8 cellular contexts compared by ENCODE assay signal in genomic region chr16:81445143-81445922, GRCh38. TPM values are rescaled to one million over a fixed set of nuclear protein-coding genes. Genes with fewer than 3 reads are reported as not detected.
DNase-seq lines count a peak whose midpoint lies in the region; ATAC-seq, FAIRE-seq and TF ChIP-seq lines count a peak whose summit lies in the region.

No MANE protein-coding gene starts in this region.

- DNase-seq in CD1c-positive myeloid dendritic cell (ENCODE audit: extremely low spot score) (peak; percentile 37), GM19239 (ENCODE audit: insufficient read length, low spot score) (peak; percentile 67), natural killer cell (peak; percentile 52), NCI-H1930 (lab: John Stamatoyannopoulos, UW) (no peak)
- DNase-seq in Jurkat, Clone E6-1 (ENCODE audit: low read depth, low spot score) = no peak
- DNase-seq in activated CD8-positive, alpha-beta memory T cell treated with anti-CD3 and anti-CD28 coated beads for 48 hours (ENCODE audit: low read depth in 2 of 3, low spot score in 2 of 3) = peak in 2 of 3 experiments; percentile 15 to 27

- H3K27me3 Mint-ChIP-seq in natural killer cell (ENCODE audit: low read depth in 2 of 2) = no peaks in the 10 kb centered on the region

- intact Hi-C loops in natural killer cell (cut with micrococcal nuclease) = loop anchor here (10.0 kb wide), 1 partner anchor 389 kb away; no protein-coding TSS in a partner anchor

- H3K4me1 Mint-ChIP-seq in natural killer cell = peaks cover 52 to 60% of the 10 kb centered on the region in 2 donors

- TF ChIP-seq CTCF in natural killer cell (IDR thresholded peaks at IDR 0.05) = peak; percentile 16

- ATAC-seq in esophagus mucosa (peak; percentile 12), natural killer cell (peak in 1 of 3 donors; percentile 10), HG03469 (IDR thresholded peaks at IDR 0.05; ENCODE audit: unreplicated experiment) (no peak)

- no peak for FAIRE-seq in GM19239 (lab: Jason Lieb, UNC)

- H3K4me3 ChIP-seq in Jurkat, Clone E6-1 (ENCODE audit: low read length) = peak overlapping the region; percentile 75

- H3K4me3 Mint-ChIP-seq in natural killer cell = peak overlapping the region; percentile 93

- no peaks in the 10 kb centered on the region for H3K36me3 Mint-ChIP-seq in natural killer cell

- peak overlapping the region; percentile 91 for H3K27ac Mint-ChIP-seq in natural killer cell

- H3K9me3 Mint-ChIP-seq in natural killer cell = no peaks in the 10 kb centered on the region

RNA-seq across cellular contexts. Expression of gene CMIP, which starts 0.7 kb away (rescaled TPM):
- 41.2 TPM for polyA plus RNA-seq in Jurkat, Clone E6-1 (2012; ENCODE audit: insufficient read depth, insufficient read length)
- 47.0 TPM for total RNA-seq in esophagus mucosa
- 100 to 1,000 TPM in 1 of 3 donors, 10 to 100 TPM in 2; 88.2 to 115 (median 91.5) TPM for total RNA-seq in natural killer cell

Comparison
In these comparisons a context has a peak if more than half of its experiments do, and no peak if none do; other contexts are left out.
1. DNase-seq: peak in CD1c-positive myeloid dendritic cell (single experiment), GM19239 (single experiment), activated CD8-positive, alpha-beta memory T cell treated with anti-CD3 and anti-CD28 coated beads for 48 hours (2 of 3) and natural killer cell (single experiment); none in Jurkat, Clone E6-1 (single experiment) and NCI-H1930 (0 of 2).